16 cellular contexts compared by ENCODE assay signal in the genomic region with DNA sequence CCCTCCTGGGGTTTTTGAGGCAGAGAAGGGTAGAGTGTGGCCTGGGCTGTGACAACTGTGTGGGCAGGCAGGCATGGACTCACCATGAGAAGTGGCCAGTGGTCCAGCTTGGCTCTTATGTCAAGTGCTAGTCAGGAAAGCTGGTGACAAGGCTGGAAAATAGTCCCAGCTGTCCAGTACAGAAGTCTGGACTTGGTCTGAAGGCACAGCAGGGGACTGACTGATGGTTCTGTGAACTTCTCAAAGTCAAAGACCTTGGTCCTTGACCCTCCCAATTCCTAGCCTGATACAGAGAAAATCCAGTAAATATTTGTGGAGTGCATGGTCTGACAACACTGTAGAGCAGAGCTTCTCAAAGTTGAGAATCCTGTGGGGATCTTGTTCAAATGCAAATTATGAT. TPM values are rescaled to one million over a fixed set of nuclear protein-coding genes. Genes with fewer than 3 reads are reported as not detected.
DNase-seq lines count a peak whose midpoint lies in the region; ATAC-seq, FAIRE-seq and TF ChIP-seq lines count a peak whose summit lies in the region.
"Had no signal": no experiment of that assay in that cellular context is flagged by ENCODE, and none has a peak within 500 bp of the region (broad histone marks: within the 10 kb centered on the region; RNA-seq: fewer than 3 reads in every experiment).

No MANE protein-coding gene starts in this region.

- H3K4me3 ChIP-seq in BLaER1 = no peak overlapping the region
- no peak overlapping the region for H3K4me3 ChIP-seq in naive thymus-derived CD4-positive, alpha-beta T cell (ENCODE audit: low read length)

- DNase-seq in GM12891 (ENCODE audit: insufficient read length, low spot score) = no peak
- no peak for DNase-seq in activated naive CD8-positive, alpha-beta T cell treated with anti-CD3 and anti-CD28 coated beads for 36 hours
- no peak for DNase-seq in naive thymus-derived CD4-positive, alpha-beta T cell
- DNase-seq in left cardiac atrium = no peak
- DNase-seq in cerebellar cortex (ENCODE audit: low spot score) = no peak
- no peak for DNase-seq in NCI-H345 treated with DMSO at 0.1 percent for 48 hours (lab: John Stamatoyannopoulos, UW; ENCODE audit: unreplicated experiment)
- no peak for DNase-seq in Right ventricle myocardium inferior (ENCODE audit: missing footprints)
- DNase-seq: activated CD4-positive, alpha-beta T cell treated with anti-CD3 and anti-CD28 coated beads for 1 hour; activated T-cell treated with anti-CD3 and anti-CD28 coated beads for 4 hours; left ventricle myocardium inferior; NCI-H1436 treated with DMSO at 0.1 percent for 48 hours; small intestine had no signal

- H3K27me3 ChIP-seq in BLaER1 = peaks cover 5% of the 10 kb centered on the region; the same call in 1 of the 2 replicates
- H3K27me3 ChIP-seq in naive thymus-derived CD4-positive, alpha-beta T cell (ENCODE audit: control insufficient read depth in 2 of 2, insufficient read depth in 2 of 2, low read length in 2 of 2) = no peaks in the 10 kb centered on the region

- POLR2A ChIA-PET in naive thymus-derived CD4-positive, alpha-beta T cell (lab: Charles Lee) = interaction anchor here (1.1 to 7.1 kb wide), 5 partner anchors 8 to 35 kb away, joined by 3 to 45 read pairs (median 8); no protein-coding TSS in a partner anchor

- peak; percentile 69 for FAIRE-seq in GM12891 (lab: Jason Lieb, UNC)
- FAIRE-seq: RCC 7860, small intestine had no signal

- H3K4me2 ChIP-seq in BLaER1 = peak overlapping the region; percentile 99

- peaks cover 16% of the 10 kb centered on the region; the same call in 1 of the 2 replicates for H4K20me1 ChIP-seq in BLaER1

- H3K9me3 Mint-ChIP-seq in activated naive CD8-positive, alpha-beta T cell treated with anti-CD3 and anti-CD28 coated beads for 36 hours = peaks cover 6% of the 10 kb centered on the region
- H3K9me3 Mint-ChIP-seq in naive thymus-derived CD4-positive, alpha-beta T cell = peaks cover 0 to 6% (median 0%) of the 10 kb centered on the region in 11 donors

- no peaks in the 10 kb centered on the region for H3K36me3 ChIP-seq in BLaER1
- peaks cover 0 to 5% (median 0%) of the 10 kb centered on the region in 3 experiments for H3K36me3 ChIP-seq in naive thymus-derived CD4-positive, alpha-beta T cell (ENCODE audit: control insufficient read depth in 2 of 3, insufficient read depth in 3 of 3, low read length in 3 of 3)
- H3K36me3 ChIP-seq: left ventricle myocardium inferior, neutrophil had no signal

- intact Hi-C loops in naive thymus-derived CD4-positive, alpha-beta T cell (cut with micrococcal nuclease) = loop anchor here (10.0 kb wide), 2 partner anchors 901 to 1281 kb away; partner anchors contain the start of genes CNGA4 (in 1 of the 2), FHIP1B (in 1 of the 2), TAF10 (in 1 of the 2) and TPP1 (in 1 of the 2)
- intact Hi-C loops in left cardiac atrium (cut with DNase I) (no loop called here), Right ventricle myocardium inferior (cut with DNase I) (no loop called here)

- no peak overlapping the region for H3K27ac ChIP-seq in BLaER1
- no peak overlapping the region for H3K27ac ChIP-seq in naive thymus-derived CD4-positive, alpha-beta T cell (ENCODE audit: low read depth, low read length)
- H3K27ac ChIP-seq: left ventricle myocardium inferior, neutrophil had no signal

- H3K9ac ChIP-seq in BLaER1 = no peak overlapping the region

- H3K4me1 Mint-ChIP-seq in activated naive CD8-positive, alpha-beta T cell treated with anti-CD3 and anti-CD28 coated beads for 36 hours = peaks cover 49% of the 10 kb centered on the region
- H3K4me1 Mint-ChIP-seq in naive thymus-derived CD4-positive, alpha-beta T cell = peaks cover 11 to 77% (median 60%) of the 10 kb centered on the region in 7 donors

- TF ChIP-seq POLR2A in GM12891 (IDR thresholded peaks at IDR 0.05; ENCODE audit: low read depth, low read length) = no peak

- peaks cover 17% of the 10 kb centered on the region for H3K36me3 Mint-ChIP-seq in activated naive CD8-positive, alpha-beta T cell treated with anti-CD3 and anti-CD28 coated beads for 36 hours
- peaks cover 0 to 21% (median 9%) of the 10 kb centered on the region in 5 donors for H3K36me3 Mint-ChIP-seq in naive thymus-derived CD4-positive, alpha-beta T cell

- peaks cover 64% of the 10 kb centered on the region for H3K4me1 ChIP-seq in BLaER1
- peaks cover 4 to 46% of the 10 kb centered on the region in 2 donors for H3K4me1 ChIP-seq in naive thymus-derived CD4-positive, alpha-beta T cell (ENCODE audit: control insufficient read depth in 2 of 2, insufficient read depth in 2 of 2, low read length in 2 of 2)

- ATAC-seq in naive thymus-derived CD4-positive, alpha-beta T cell = no peak
- ATAC-seq in left cardiac atrium (no peak), Right ventricle myocardium inferior (no peak)

- H3K27me3 Mint-ChIP-seq in activated naive CD8-positive, alpha-beta T cell treated with anti-CD3 and anti-CD28 coated beads for 36 hours = no peaks in the 10 kb centered on the region
- peaks cover 0 to 27% (median 0%) of the 10 kb centered on the region in 5 donors for H3K27me3 Mint-ChIP-seq in naive thymus-derived CD4-positive, alpha-beta T cell

- CTCF ChIA-PET in naive thymus-derived CD4-positive, alpha-beta T cell (lab: Charles Lee) = interaction anchor here (0.9 to 6.0 kb wide), 5 partner anchors 9 to 33 kb away, joined by 3 to 50 read pairs (median 4); no protein-coding TSS in a partner anchor

- peak overlapping the region; percentile 85 for H3K4me3 Mint-ChIP-seq in activated naive CD8-positive, alpha-beta T cell treated with anti-CD3 and anti-CD28 coated beads for 36 hours
- peak overlapping the region in 9 of 10 donors; percentile 68 to 97 (median 92) for H3K4me3 Mint-ChIP-seq in naive thymus-derived CD4-positive, alpha-beta T cell

- H3K27ac Mint-ChIP-seq in activated naive CD8-positive, alpha-beta T cell treated with anti-CD3 and anti-CD28 coated beads for 36 hours = peak overlapping the region; percentile 84
- H3K27ac Mint-ChIP-seq in naive thymus-derived CD4-positive, alpha-beta T cell = peak overlapping the region in 7 of 9 donors; percentile 39 to 96 (median 85)

- peaks cover 18% of the 10 kb centered on the region for H3K9me3 ChIP-seq in BLaER1
- H3K9me3 ChIP-seq in naive thymus-derived CD4-positive, alpha-beta T cell (ENCODE audit: control insufficient read depth in 2 of 3, low read length in 3 of 3) = no peaks in the 10 kb centered on the region
- H3K9me3 ChIP-seq: left ventricle myocardium inferior, neutrophil had no signal

TF ChIP-seq in GM12891, 5 proteins besides CTCF, POLR2A, EP300 and RAD21:
- TF ChIP-seq POLR2AphosphoS5 (IDR thresholded peaks at IDR 0.05; ENCODE audit: low read depth, low read length) (no peak), PAX5 (IDR thresholded peaks at IDR 0.05; ENCODE audit: insufficient read depth, low read length, severe bottlenecking) (no peak), TAF1 (IDR thresholded peaks at IDR 0.05; ENCODE audit: low read depth, low read length) (no peak)
TF ChIP-seq in GM12891: peak in this region for 0.

RNA-seq across cellular contexts. Expression of gene PPFIBP2, which starts 1.7 kb away (rescaled TPM):
- 32.9 TPM for polyA plus RNA-seq in GM12891 (2012; ENCODE audit: low read depth, missing spikeins)
- total RNA-seq in activated naive CD8-positive, alpha-beta T cell treated with anti-CD3 and anti-CD28 coated beads for 36 hours = 10 to 100 TPM; 18.6 to 18.7 TPM
- 10 to 100 TPM in 4 of 5 experiments, 1 to 10 TPM in 1; 5.7 to 55.6 (median 45.9) TPM for total RNA-seq in naive thymus-derived CD4-positive, alpha-beta T cell
- 10 to 100 TPM in 1 of 2 donors, 1 to 10 TPM in 1; 7.0 to 29.4 TPM for polyA plus RNA-seq in naive thymus-derived CD4-positive, alpha-beta T cell
- total RNA-seq in left cardiac atrium (10 to 100 TPM; 16.3 to 25.5 TPM), Right ventricle myocardium inferior (21.4 TPM)

RNA-seq across cellular contexts. Expression of gene OLFML1, which starts 30.2 kb away (rescaled TPM):
- polyA plus RNA-seq in GM12891 (2012; ENCODE audit: low read depth, missing spikeins) = 0.14 TPM
- not detected for total RNA-seq in activated naive CD8-positive, alpha-beta T cell treated with anti-CD3 and anti-CD28 coated beads for 36 hours
- not detected for total RNA-seq in naive thymus-derived CD4-positive, alpha-beta T cell
- under 1 TPM in 1 of 2 donors, not detected in 1; 0.18 TPM for polyA plus RNA-seq in naive thymus-derived CD4-positive, alpha-beta T cell
- total RNA-seq in left cardiac atrium = 10 to 100 TPM in 1 of 2 donors, 1 to 10 TPM in 1; 6.7 to 16.5 TPM
- total RNA-seq in Right ventricle myocardium inferior = 8.5 TPM
- total RNA-seq: T-helper 1 cell treated with Interleukin-12 subunit alpha and Interleukin-12 subunit beta and Interleukin-4 antibody, amounts not matched to agents 30 ng/mL and 1 ng/mL, for 36 hours had no signal

Comparison
In these comparisons a context has a peak if more than half of its experiments do, and no peak if none do; other contexts are left out.
1. intact Hi-C loops: an anchor here in naive thymus-derived CD4-positive, alpha-beta T cell (10.0 kb wide); none called in left cardiac atrium and Right ventricle myocardium inferior.